Comparison of ENCODE assay signal across 8 cellular contexts in genomic region chr6:89371849-89372505, GRCh38. TPM values are rescaled to one million over a fixed set of nuclear protein-coding genes. Genes with fewer than 3 reads are reported as not detected.
DNase-seq lines count a peak whose midpoint lies in the region; ATAC-seq and TF ChIP-seq lines count a peak whose summit lies in the region.

No MANE protein-coding gene starts in this region.

- H3K36me3 ChIP-seq in Peyer's patch = no peaks in the 10 kb centered on the region
- peaks cover 21% of the 10 kb centered on the region for H3K36me3 ChIP-seq in neutrophil
- no peaks in the 10 kb centered on the region for H3K36me3 ChIP-seq in suprapubic skin

- H3K9me3 ChIP-seq in Peyer's patch (no peaks in the 10 kb centered on the region), neutrophil (no peaks in the 10 kb centered on the region), suprapubic skin (no peaks in the 10 kb centered on the region)

- no peaks in the 10 kb centered on the region for H3K27me3 Mint-ChIP-seq in activated T-cell treated with anti-CD3 and anti-CD28 coated beads, Interleukin-2, amount 50 U/mL, for 4 hours (ENCODE audit: low read depth)

- TF ChIP-seq CTCF in Peyer's patch (IDR thresholded peaks at IDR 0.05) (peak; percentile 75 to 96 (median 84)), neutrophil (IDR thresholded peaks at IDR 0.05) (peak; percentile 91), suprapubic skin (IDR thresholded peaks at IDR 0.05) (peak; percentile 74 to 94)

- no peak for TF ChIP-seq POLR2A in Peyer's patch (IDR thresholded peaks at IDR 0.05)
- TF ChIP-seq POLR2A in suprapubic skin (IDR thresholded peaks at IDR 0.05) = no peak

- H3K4me1 ChIP-seq in Peyer's patch (peaks cover 0 to 7% (median 2%) of the 10 kb centered on the region in 4 donors), neutrophil (ENCODE audit: control insufficient read depth in 1 of 2, insufficient read depth in 1 of 2, low read depth in 1 of 2, low read length in 1 of 2) (peaks cover 32 to 37% of the 10 kb centered on the region in 2 experiments), suprapubic skin (peaks cover 11% of the 10 kb centered on the region)

- DNase-seq in DMS53 treated with DMSO at 0.1 percent for 48 hours (lab: John Stamatoyannopoulos, UW; ENCODE audit: unreplicated experiment) = peak; percentile 25
- peak; percentile 38 for DNase-seq in HT1080 (ENCODE audit: low read depth)
- peak; percentile 79 to 91 (median 81) for DNase-seq in Peyer's patch
- DNase-seq in activated T-cell treated with anti-CD3 and anti-CD28 coated beads, Interleukin-2, amount 50 U/mL, for 4 hours = peak; percentile 77
- DNase-seq in fibroblast of peridontal ligament (ENCODE audit: extremely low read depth) = peak; percentile 46
- peak; percentile 78 to 86 for DNase-seq in suprapubic skin (ENCODE audit: low spot score in 2 of 2)

- no peaks in the 10 kb centered on the region for H3K27me3 ChIP-seq in Peyer's patch
- no peaks in the 10 kb centered on the region for H3K27me3 ChIP-seq in neutrophil
- H3K27me3 ChIP-seq in suprapubic skin = no peaks in the 10 kb centered on the region

- ATAC-seq in GM21423 (IDR thresholded peaks at IDR 0.05; ENCODE audit: unreplicated experiment) = peak; percentile 62
- peak; percentile 81 to 86 for ATAC-seq in activated T-cell treated with anti-CD3 and anti-CD28 coated beads, Interleukin-2, amount 50 U/mL, for 4 hours

- H3K9me3 Mint-ChIP-seq in activated T-cell treated with anti-CD3 and anti-CD28 coated beads, Interleukin-2, amount 50 U/mL, for 4 hours = no peaks in the 10 kb centered on the region

- WGBS in suprapubic skin = 27% methylated on average over 8 of the region's 8 CpGs

- H3K27ac ChIP-seq in Peyer's patch (peak overlapping the region in 1 of 4 donors; percentile 7), neutrophil (peak overlapping the region; percentile 70), suprapubic skin (peak overlapping the region; percentile 8)

- no peak overlapping the region for H3K4me3 Mint-ChIP-seq in activated T-cell treated with anti-CD3 and anti-CD28 coated beads, Interleukin-2, amount 50 U/mL, for 4 hours

- H3K36me3 Mint-ChIP-seq in activated T-cell treated with anti-CD3 and anti-CD28 coated beads, Interleukin-2, amount 50 U/mL, for 4 hours (ENCODE audit: insufficient read depth) = no peaks in the 10 kb centered on the region

- H3K4me3 ChIP-seq in Peyer's patch = no peak overlapping the region
- H3K4me3 ChIP-seq in neutrophil (ENCODE audit: low read depth in 1 of 2, low read length in 1 of 2) = no peak overlapping the region
- no peak overlapping the region for H3K4me3 ChIP-seq in suprapubic skin

- peaks cover 23% of the 10 kb centered on the region for H3K4me1 Mint-ChIP-seq in activated T-cell treated with anti-CD3 and anti-CD28 coated beads, Interleukin-2, amount 50 U/mL, for 4 hours (ENCODE audit: low read depth)

- no peak for TF ChIP-seq EP300 in suprapubic skin (IDR thresholded peaks at IDR 0.05)

RNA-seq across cellular contexts. Expression of gene UBE2J1, which starts 19.5 kb away (rescaled TPM):
- 21.2 and 25.1 TPM in 2 replicates for total RNA-seq in HT1080 (2014; rRNA removed; shearing (Covaris generic))
- 37.6 and 43.2 TPM in 2 replicates for polyA plus RNA-seq in HT1080 (2015; cell fraction: cytosol; rRNA removed)
- polyA plus RNA-seq in HT1080 (2015; cell fraction: nucleus; rRNA removed) = 16.1 and 17.5 TPM in 2 replicates
- total RNA-seq in Peyer's patch = 10 to 100 TPM; 35.0 to 57.8 (median 44.7) TPM
- total RNA-seq in activated T-cell treated with anti-CD3 and anti-CD28 coated beads, Interleukin-2, amount 50 U/mL, for 4 hours = 10 to 100 TPM; 15.0 to 19.4 (median 16.1) TPM
- 10 to 100 TPM; 18.7 to 26.1 (median 20.6) TPM for total RNA-seq in suprapubic skin

RNA-seq across cellular contexts. Expression of gene RRAGD, which starts 40.1 kb away (rescaled TPM):
- 3.6 and 5.3 TPM in 2 replicates for total RNA-seq in HT1080 (2014; rRNA removed; shearing (Covaris generic))
- polyA plus RNA-seq in HT1080 (2015; cell fraction: cytosol; rRNA removed) = 1.3 and 3.3 TPM in 2 replicates
- 1.1 and 1.7 TPM in 2 replicates for polyA plus RNA-seq in HT1080 (2015; cell fraction: nucleus; rRNA removed)
- 1 to 10 TPM in 2 of 4 donors, under 1 TPM in 2; 0.53 to 5.0 (median 2.9) TPM for total RNA-seq in Peyer's patch
- 10 to 100 TPM in 2 of 3 donors, 1 to 10 TPM in 1; 7.3 to 11.9 (median 10.2) TPM for total RNA-seq in activated T-cell treated with anti-CD3 and anti-CD28 coated beads, Interleukin-2, amount 50 U/mL, for 4 hours
- total RNA-seq in suprapubic skin = 10 to 100 TPM; 13.7 to 24.3 (median 17.9) TPM

RNA-seq across cellular contexts. Expression of gene GABRR2, which starts 56.9 kb away (rescaled TPM):
- total RNA-seq in HT1080 (2014; rRNA removed; shearing (Covaris generic)) = 0.10 TPM in 1 of 2 replicates, not detected in the other
- polyA plus RNA-seq in HT1080 (2015; cell fraction: cytosol; rRNA removed) = 0.14 TPM in 1 of 2 replicates, not detected in the other
- 0.80 and 2.0 TPM in 2 replicates for polyA plus RNA-seq in HT1080 (2015; cell fraction: nucleus; rRNA removed)
- total RNA-seq in Peyer's patch (1 to 10 TPM in 3 of 4 donors, under 1 TPM in 1; 0.70 to 6.6 (median 2.1) TPM), suprapubic skin (under 1 TPM in 1 of 4 donors, not detected in 3; 0.89 TPM)
- total RNA-seq in activated T-cell treated with anti-CD3 and anti-CD28 coated beads, Interleukin-2, amount 50 U/mL, for 4 hours = under 1 TPM in 1 of 3 donors, not detected in 2; 0.19 TPM

Comparison
In these comparisons a context has a peak if more than half of its experiments do, and no peak if none do; other contexts are left out.
1. DNase-seq: peak in every context shown above with its lines; median percentile 82 in suprapubic skin; 81 in Peyer's patch; 77 in activated T-cell treated with anti-CD3 and anti-CD28 coated beads, Interleukin-2, amount 50 U/mL, for 4 hours; 46 in fibroblast of peridontal ligament; 38 in HT1080; 25 in DMS53 treated with DMSO at 0.1 percent for 48 hours.